In genomic region chr17:36008998-36009665, GRCh38 we compare ENCODE assay signal across 1 cellular context.
TF ChIP-seq lines count a peak whose summit lies in the region.

No MANE protein-coding gene starts in this region.

TF ChIP-seq in IMR-90, 13 proteins besides CTCF, POLR2A, EP300 and RAD21 (continued from another document):
- TF ChIP-seq ELK1 (IDR thresholded peaks at IDR 0.05; ENCODE audit: borderline replicate concordance, low read depth, low read length) (no peak), SMC3 (IDR thresholded peaks at IDR 0.05; ENCODE audit: low read depth, low read length) (peak; percentile 57), FOS (IDR thresholded peaks at IDR 0.05; ENCODE audit: low read depth, low read length) (no peak), CHD1 (IDR thresholded peaks at IDR 0.05; ENCODE audit: low read depth, low read length) (no peak), BHLHE40 (IDR thresholded peaks at IDR 0.05; ENCODE audit: low read depth, low read length) (no peak), MAFK (IDR thresholded peaks at IDR 0.05; ENCODE audit: low read depth, low read length) (no peak), CEBPB (IDR thresholded peaks at IDR 0.05; ENCODE audit: low read depth, low read length) (no peak), MAZ (IDR thresholded peaks at IDR 0.05; ENCODE audit: borderline replicate concordance, low read depth, low read length) (no peak)
TF ChIP-seq in IMR-90: peak in this region for 1.
